10 cellular contexts compared by ENCODE assay signal in genomic region chr15:70269991-70270751, GRCh38.
DNase-seq lines count a peak whose midpoint lies in the region; ATAC-seq and TF ChIP-seq lines count a peak whose summit lies in the region.
"Had no signal": no experiment of that assay in that cellular context is flagged by ENCODE, and none has a peak within 500 bp of the region (broad histone marks: within the 10 kb centered on the region; RNA-seq: fewer than 3 reads in every experiment).

No MANE protein-coding gene starts in this region.

- intact Hi-C loops in Panc1 (cut with micrococcal nuclease; ENCODE audit: unreplicated experiment): no loop called here
- intact Hi-C loops in dorsolateral prefrontal cortex (cut with DNase I): no loop called here

- H3K4me1 ChIP-seq in HEK293 (ENCODE audit: control insufficient read depth, insufficient read depth, low read length): peaks cover 13% of the 10 kb centered on the region
- peaks cover 25% of the 10 kb centered on the region for H3K4me1 ChIP-seq in Panc1 (ENCODE audit: control insufficient read depth, insufficient read depth, low read length)

- in situ Hi-C loops in Panc1 (cut with HindIII; ENCODE audit: low pct_unique_long_range_greater_than_20kb, low sequenced_read_pairs): no loop called here

- peaks cover 23% of the 10 kb centered on the region for H3K27me3 Mint-ChIP-seq in activated naive CD8-positive, alpha-beta T cell treated with anti-CD3 and anti-CD28 coated beads, Interleukin-2, amount 50 U/mL, for 24 hours

- TF ChIP-seq CTCF in HEK293 (tag by site-specific recombination; IDR thresholded peaks at IDR 0.05): no peak
- TF ChIP-seq CTCF in Panc1 (IDR thresholded peaks at IDR 0.05): no peak
- TF ChIP-seq CTCF in dorsolateral prefrontal cortex (IDR thresholded peaks at IDR 0.05 in 54 of 56, conservative IDR thresholded peaks at IDR 0.05 in 2 of 56; ENCODE audit: low read depth in 1 of 56, partially characterized antibody in 56 of 56): no peak

- POLR2A ChIA-PET in HEK293 (lab: Yijun Ruan, JAX): interaction anchor here (1.0 kb wide), 1 partner anchor 169 kb away, joined by 4 read pairs; no protein-coding TSS in a partner anchor
- POLR2A ChIA-PET in Panc1 (lab: Charles Lee): no interaction called here

- H3K4me3 ChIP-seq in HEK293 (ENCODE audit: low read depth, low read length) (no peak overlapping the region), Panc1 (ENCODE audit: low read depth in 2 of 2, low read length in 2 of 2) (no peak overlapping the region), skeletal muscle cell (ENCODE audit: low read depth, low read length) (no peak overlapping the region), dorsolateral prefrontal cortex (no peak overlapping the region)

- H3K4me1 Mint-ChIP-seq in activated naive CD8-positive, alpha-beta T cell treated with anti-CD3 and anti-CD28 coated beads, Interleukin-2, amount 50 U/mL, for 24 hours: peaks cover 79% of the 10 kb centered on the region

- no peak overlapping the region for H3K27ac Mint-ChIP-seq in activated naive CD8-positive, alpha-beta T cell treated with anti-CD3 and anti-CD28 coated beads, Interleukin-2, amount 50 U/mL, for 24 hours
- H3K27ac Mint-ChIP-seq: activated T-helper 17 cell treated with anti-CD3 and anti-CD28 coated beads, Interleukin-2, amount 50 U/mL, for 72 hours had no signal

- no peak for ATAC-seq in Panc1
- no peak for ATAC-seq in activated naive CD8-positive, alpha-beta T cell treated with anti-CD3 and anti-CD28 coated beads, Interleukin-2, amount 50 U/mL, for 24 hours
- ATAC-seq: activated T-helper 17 cell treated with anti-CD3 and anti-CD28 coated beads, Interleukin-2, amount 50 U/mL, for 72 hours had no signal

- no peak for DNase-seq in Panc1 (ENCODE audit: low read depth, low spot score)
- DNase-seq in foreskin melanocyte: peak; percentile 79
- DNase-seq in skeletal muscle cell (ENCODE audit: low read depth): peak; percentile 58
- DNase-seq in hippocampal formation (lab: John Stamatoyannopoulos, UW): no peak
- no peak for DNase-seq in dorsolateral prefrontal cortex
- DNase-seq in activated naive CD8-positive, alpha-beta T cell treated with anti-CD3 and anti-CD28 coated beads, Interleukin-2, amount 50 U/mL, for 24 hours: no peak
- no peak for DNase-seq in activated CD4-positive, alpha-beta T cell treated with anti-CD3 and anti-CD28 coated beads, Interleukin-2, amount 50 U/mL, for 48 hours
- DNase-seq: effector memory CD4-positive, alpha-beta T cell had no signal

- H3K4me3 Mint-ChIP-seq in activated naive CD8-positive, alpha-beta T cell treated with anti-CD3 and anti-CD28 coated beads, Interleukin-2, amount 50 U/mL, for 24 hours: no peak overlapping the region
- H3K4me3 Mint-ChIP-seq: activated T-helper 17 cell treated with anti-CD3 and anti-CD28 coated beads, Interleukin-2, amount 50 U/mL, for 72 hours had no signal

- H3K9me3 ChIP-seq in HEK293 (ENCODE audit: control insufficient read depth, insufficient read depth, low read depth, low read length) (no peaks in the 10 kb centered on the region), Panc1 (ENCODE audit: control insufficient read depth, insufficient read depth, low read depth, low read length) (no peaks in the 10 kb centered on the region)

- H3K27ac ChIP-seq in HEK293 (ENCODE audit: extremely low read depth, low read depth, low read length) (no peak overlapping the region), Panc1 (ENCODE audit: low read length) (peak overlapping the region; percentile 2; the same call in 1 of the 2 replicates), dorsolateral prefrontal cortex (peak overlapping the region in 6 of 59 donors; percentile 8 to 72 (median 38))

- no peaks in the 10 kb centered on the region for H3K9me3 Mint-ChIP-seq in activated naive CD8-positive, alpha-beta T cell treated with anti-CD3 and anti-CD28 coated beads, Interleukin-2, amount 50 U/mL, for 24 hours
- H3K9me3 Mint-ChIP-seq: activated T-helper 17 cell treated with anti-CD3 and anti-CD28 coated beads, Interleukin-2, amount 50 U/mL, for 72 hours had no signal

- H3K36me3 ChIP-seq in HEK293 (ENCODE audit: control insufficient read depth in 2 of 2, insufficient read depth in 1 of 2, low read length in 2 of 2) (no peaks in the 10 kb centered on the region), Panc1 (ENCODE audit: control insufficient read depth, insufficient read depth, low read length) (no peaks in the 10 kb centered on the region)

- CTCF ChIA-PET in HEK293 (lab: Yijun Ruan, JAX) (interaction anchor here (0.6 to 2.1 kb wide), 4 partner anchors 16 to 218 kb away, joined by 3 to 6 read pairs (median 4); no protein-coding TSS in a partner anchor), Panc1 (lab: Charles Lee) (no interaction called here)

- no TSS peak for BruUV-seq in Panc1 (replicated peaks; lab: Mats Ljungman, UMichigan)

- H3K27me3 ChIP-seq in Panc1 (ENCODE audit: control insufficient read depth, insufficient read depth, low read length): no peaks in the 10 kb centered on the region
- peaks cover 0 to 6% (median 0%) of the 10 kb centered on the region in 45 donors for H3K27me3 ChIP-seq in dorsolateral prefrontal cortex

- no peaks in the 10 kb centered on the region for H3K36me3 Mint-ChIP-seq in activated naive CD8-positive, alpha-beta T cell treated with anti-CD3 and anti-CD28 coated beads, Interleukin-2, amount 50 U/mL, for 24 hours (ENCODE audit: low read depth)

TF ChIP-seq in HEK293, 187 proteins besides CTCF, POLR2A, EP300 and RAD21:
- TF ChIP-seq ZNF600 (tag by site-specific recombination; IDR thresholded peaks at IDR 0.05): 0 out of 2 replicates have a peak, but pooled peaks have one; percentile 38
- TF ChIP-seq ZXDB (tag by site-specific recombination; IDR thresholded peaks at IDR 0.05): no peak
- TF ChIP-seq, protein P1, sequence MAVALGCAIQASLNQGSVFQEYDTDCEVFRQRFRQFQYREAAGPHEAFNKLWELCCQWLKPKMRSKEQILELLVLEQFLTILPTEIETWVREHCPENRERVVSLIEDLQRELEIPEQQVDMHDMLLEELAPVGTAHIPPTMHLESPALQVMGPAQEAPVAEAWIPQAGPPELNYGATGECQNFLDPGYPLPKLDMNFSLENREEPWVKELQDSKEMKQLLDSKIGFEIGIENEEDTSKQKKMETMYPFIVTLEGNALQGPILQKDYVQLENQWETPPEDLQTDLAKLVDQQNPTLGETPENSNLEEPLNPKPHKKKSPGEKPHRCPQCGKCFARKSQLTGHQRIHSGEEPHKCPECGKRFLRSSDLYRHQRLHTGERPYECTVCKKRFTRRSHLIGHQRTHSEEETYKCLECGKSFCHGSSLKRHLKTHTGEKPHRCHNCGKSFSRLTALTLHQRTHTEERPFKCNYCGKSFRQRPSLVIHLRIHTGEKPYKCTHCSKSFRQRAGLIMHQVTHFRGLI (tag by site-specific recombination; IDR thresholded peaks at IDR 0.05): peak; percentile 88
- no peak for TF ChIP-seq ZNF155 (tag by site-specific recombination; IDR thresholded peaks at IDR 0.05)
TF ChIP-seq in HEK293: peak in this region for 2.

Comparison
In these comparisons a context has a peak if more than half of its experiments do, and no peak if none do; other contexts are left out.
1. DNase-seq: peak in foreskin melanocyte (single experiment) and skeletal muscle cell (single experiment); none in Panc1 (single experiment), hippocampal formation (0 of 2), dorsolateral prefrontal cortex (0 of 10), activated naive CD8-positive, alpha-beta T cell treated with anti-CD3 and anti-CD28 coated beads, Interleukin-2, amount 50 U/mL, for 24 hours (single experiment) and activated CD4-positive, alpha-beta T cell treated with anti-CD3 and anti-CD28 coated beads, Interleukin-2, amount 50 U/mL, for 48 hours (0 of 2).